9 cellular contexts compared by ENCODE assay signal in genomic region chr6:117919775-117920492, GRCh38. TPM values are rescaled to one million over a fixed set of nuclear protein-coding genes. Genes with fewer than 3 reads are reported as not detected.
DNase-seq lines count a peak whose midpoint lies in the region; ATAC-seq and TF ChIP-seq lines count a peak whose summit lies in the region.
"Had no signal": no experiment of that assay in that cellular context is flagged by ENCODE, and none has a peak within 500 bp of the region (broad histone marks: within the 10 kb centered on the region; RNA-seq: fewer than 3 reads in every experiment).

No MANE protein-coding gene starts in this region.

- DNase-seq in COLO668 (lab: John Stamatoyannopoulos, UW; ENCODE audit: unreplicated experiment) (peak; percentile 26), NCI-H524 treated with DMSO at 0.1 percent for 48 hours (lab: John Stamatoyannopoulos, UW) (peak; percentile 40), foreskin keratinocyte (no peak), nucleus accumbens (lab: John Stamatoyannopoulos, UW) (peak in 49 of 56 donors; percentile 12 to 81 (median 38)), SHP77 treated with DMSO at 0.1 percent for 48 hours (lab: John Stamatoyannopoulos, UW) (no peak), 8988T (no peak)
- no peak for DNase-seq in CD8-positive, alpha-beta T cell
- DNase-seq in activated effector memory CD4-positive, alpha-beta T cell treated with Interleukin-2 at 50 U/mL for 16 hours, result no peak

- H3K36me3 ChIP-seq in CD8-positive, alpha-beta T cell (ENCODE audit: insufficient read depth, low read length), result no peaks in the 10 kb centered on the region
- H3K36me3 ChIP-seq: neutrophil had no signal

- H3K27me3 ChIP-seq in foreskin keratinocyte, result peaks cover 22% of the 10 kb centered on the region
- H3K27me3 ChIP-seq in CD8-positive, alpha-beta T cell (ENCODE audit: insufficient read depth, low read length), result peaks cover 4% of the 10 kb centered on the region

- H3K9me3 ChIP-seq in CD8-positive, alpha-beta T cell (ENCODE audit: low read length), result no peaks in the 10 kb centered on the region
- H3K9me3 ChIP-seq: neutrophil had no signal

- H3K27me3 Mint-ChIP-seq in CD8-positive, alpha-beta T cell (ENCODE audit: low read depth), result peaks cover 15% of the 10 kb centered on the region

- H3K27ac ChIP-seq in foreskin keratinocyte, result no peak overlapping the region
- no peak overlapping the region for H3K27ac ChIP-seq in CD8-positive, alpha-beta T cell (ENCODE audit: low read depth, low read length)
- H3K27ac ChIP-seq: neutrophil had no signal

- intact Hi-C loops in CD8-positive, alpha-beta T cell (cut with DNase I, micrococcal nuclease), result no loop called here

- no peak overlapping the region for H3K27ac Mint-ChIP-seq in CD8-positive, alpha-beta T cell

- H3K4me3 Mint-ChIP-seq in CD8-positive, alpha-beta T cell, result no peak overlapping the region

- H3K9me3 Mint-ChIP-seq in CD8-positive, alpha-beta T cell, result no peaks in the 10 kb centered on the region

- POLR2A ChIA-PET in CD8-positive, alpha-beta T cell (lab: Charles Lee), result no interaction called here

- CTCF ChIA-PET in CD8-positive, alpha-beta T cell (lab: Charles Lee), result no interaction called here

- no peak for TF ChIP-seq CTCF in foreskin keratinocyte (conservative IDR thresholded peaks at IDR 0.05)
- no peak for TF ChIP-seq CTCF in CD8-positive, alpha-beta T cell (IDR thresholded peaks at IDR 0.05)

- ATAC-seq in foreskin keratinocyte, result peak; percentile 41
- no peak for ATAC-seq in CD8-positive, alpha-beta T cell

- no peaks in the 10 kb centered on the region for H3K36me3 Mint-ChIP-seq in CD8-positive, alpha-beta T cell

- H3K4me1 ChIP-seq in foreskin keratinocyte, result no peaks in the 10 kb centered on the region
- H3K4me1 ChIP-seq in CD8-positive, alpha-beta T cell (ENCODE audit: insufficient read depth, low read length), result no peaks in the 10 kb centered on the region

- H3K4me1 Mint-ChIP-seq in CD8-positive, alpha-beta T cell (ENCODE audit: low read depth), result peaks cover 3% of the 10 kb centered on the region

- no peak overlapping the region for H3K4me3 ChIP-seq in CD8-positive, alpha-beta T cell (ENCODE audit: low read depth, low read length)

RNA-seq across cellular contexts. Expression of gene SLC35F1, which starts 12.9 kb away (rescaled TPM):
- total RNA-seq in foreskin keratinocyte, result not detected in 2 replicates
- polyA plus RNA-seq in foreskin keratinocyte, result not detected in 2 replicates
- not detected for total RNA-seq in CD8-positive, alpha-beta T cell

Comparison
In these comparisons a context has a peak if more than half of its experiments do, and no peak if none do; other contexts are left out.
1. DNase-seq: peak in COLO668 (single experiment), NCI-H524 treated with DMSO at 0.1 percent for 48 hours (single experiment) and nucleus accumbens (49 of 56); none in foreskin keratinocyte (0 of 2), CD8-positive, alpha-beta T cell (0 of 7), activated effector memory CD4-positive, alpha-beta T cell treated with Interleukin-2 at 50 U/mL for 16 hours (single experiment), SHP77 treated with DMSO at 0.1 percent for 48 hours (single experiment) and 8988T (single experiment).